Comparison of ENCODE assay signal across 18 cellular contexts in genomic region chr11:131121934-131122333, GRCh38.
"Had no signal": no experiment of that assay in that cellular context is flagged by ENCODE, and none has a peak within 500 bp of the region (broad histone marks: within the 10 kb centered on the region; RNA-seq: fewer than 3 reads in every experiment).

No MANE protein-coding gene starts in this region.

- H3K4me1 ChIP-seq: SJSA1 had no signal

- DNase-seq: Karpas-422, KG1, MG63, NCI-H1092, NCI-H1105 treated with DMSO at 0.1 percent for 48 hours, NCI-H1417 treated with DMSO at 0.1 percent for 48 hours, NCI-H146, NCI-H1694 treated with DMSO at 0.1 percent for 48 hours, NCI-H1930, NCI-H2081, NCI-H2107, NCI-H524, NCI-H748 treated with DMSO at 0.1 percent for 48 hours, Right ventricle myocardium superior, RPMI8226, SIG-M5 had no signal

- H3K9me3 ChIP-seq: SJSA1 had no signal

- H3K36me3 ChIP-seq: MG63, SJSA1 had no signal

- H3K4me3 ChIP-seq: MG63, SJSA1, SK-N-MC had no signal

- H3K27me3 ChIP-seq: SJSA1 had no signal

- H3K27ac ChIP-seq: SJSA1, SK-N-MC had no signal
